ENCODE assay signal across 19 cellular contexts in the genomic region with DNA sequence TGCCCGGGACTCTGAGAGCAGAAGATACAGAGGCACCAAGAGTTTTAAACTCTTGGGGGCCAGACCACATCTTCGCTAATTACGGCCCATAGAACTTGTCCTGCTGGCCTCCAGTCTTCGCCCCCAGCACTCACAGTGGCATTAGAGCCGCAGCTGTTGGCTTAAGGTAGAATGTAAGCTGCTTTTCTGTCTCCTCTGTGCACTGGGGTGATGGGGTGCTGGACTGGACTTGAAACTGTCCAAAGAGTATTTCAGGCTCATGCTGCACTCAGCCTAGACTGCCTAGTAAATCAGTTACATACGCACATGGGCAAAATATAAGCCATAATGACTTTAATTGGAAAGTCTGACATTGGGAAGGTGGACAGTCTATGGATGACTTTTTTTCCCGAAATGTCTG. TPM values are rescaled to one million over a fixed set of nuclear protein-coding genes. Genes with fewer than 3 reads are reported as not detected.
A peak's percentile ranks its signal among the peaks of the same experiment; 100 is the strongest.
DNase-seq lines count a peak whose midpoint lies in the region; ATAC-seq and TF ChIP-seq lines count a peak whose summit lies in the region.
"Had no signal": no experiment of that assay in that cellular context is flagged by ENCODE, and none has a peak within 500 bp of the region (broad histone marks: within the 10 kb centered on the region; RNA-seq: fewer than 3 reads in every experiment).

No MANE protein-coding gene starts in this region.

- no peak overlapping the region for H2AFZ ChIP-seq in mesenchymal stem cell (ENCODE audit: low read depth, low read length)
- H2AFZ ChIP-seq: GM23248, PC-9 had no signal

- H3K4me3 ChIP-seq in CD4-positive, alpha-beta memory T cell (ENCODE audit: low read length in 2 of 2) = no peak overlapping the region
- H3K4me3 ChIP-seq in adrenal gland (no peak overlapping the region), mesenchymal stem cell (ENCODE audit: insufficient read depth in 1 of 2, low read depth in 1 of 2, low read length in 2 of 2) (no peak overlapping the region)
- H3K4me3 ChIP-seq: BLaER1 treated with 17β-estradiol and CSF1 and Interleukin-3, amounts not matched to agents 10 nM and 100 nM; GM23248; PC-9 had no signal

- no peak overlapping the region for H3K4me2 ChIP-seq in mesenchymal stem cell (ENCODE audit: low read length, poor library complexity, severe bottlenecking)
- H3K4me2 ChIP-seq: PC-9 had no signal

- H3K4me1 ChIP-seq in CD4-positive, alpha-beta memory T cell (ENCODE audit: insufficient read depth, low read length) = peaks cover 57% of the 10 kb centered on the region
- H3K4me1 ChIP-seq in adrenal gland (replicated peaks in 1 of 2) = peaks cover 12 to 35% of the 10 kb centered on the region in 2 donors
- peaks cover 3% of the 10 kb centered on the region for H3K4me1 ChIP-seq in mesenchymal stem cell (ENCODE audit: control insufficient read depth, insufficient read depth, low read depth, low read length)

- H3K36me3 ChIP-seq in CD4-positive, alpha-beta memory T cell (ENCODE audit: insufficient read depth, low read length) = no peaks in the 10 kb centered on the region
- H3K36me3 ChIP-seq in adrenal gland (replicated peaks in 1 of 2) = peaks cover 0 to 21% of the 10 kb centered on the region in 2 donors
- H3K36me3 ChIP-seq in mesenchymal stem cell (ENCODE audit: control insufficient read depth in 1 of 2, insufficient read depth in 2 of 2, low read depth in 1 of 2, low read length in 2 of 2) = peaks cover 20 to 32% of the 10 kb centered on the region in 2 experiments

- no peak for TF ChIP-seq POLR2A in adrenal gland (IDR thresholded peaks at IDR 0.05)

- CTCF ChIA-PET in CD4-positive, alpha-beta memory T cell (lab: Charles Lee; ENCODE audit: partially characterized antibody) = interaction anchor here (1.1 to 2.0 kb wide), 3 partner anchors 9 to 84 kb away, joined by 3 to 6 read pairs (median 4); no protein-coding TSS in a partner anchor

- no peak overlapping the region for H4K8ac ChIP-seq in mesenchymal stem cell (ENCODE audit: low read length)

- POLR2A ChIA-PET in CD4-positive, alpha-beta memory T cell (lab: Charles Lee; ENCODE audit: partially characterized antibody) = interaction anchor here (1.5 kb wide), 1 partner anchor 17 kb away, joined by 3 read pairs; no protein-coding TSS in a partner anchor

- H3K4me1 Mint-ChIP-seq in CD14-positive monocyte = peaks cover 9% of the 10 kb centered on the region
- peaks cover 39 to 74% (median 62%) of the 10 kb centered on the region in 4 donors for H3K4me1 Mint-ChIP-seq in CD4-positive, alpha-beta memory T cell

- no peak overlapping the region for H2BK12ac ChIP-seq in mesenchymal stem cell (ENCODE audit: low read length in 2 of 2)

- no peak overlapping the region for H3K27ac ChIP-seq in CD4-positive, alpha-beta memory T cell (ENCODE audit: low read depth, low read length)
- H3K27ac ChIP-seq in adrenal gland = peak overlapping the region; percentile 3 to 82 (median 33)
- no peak overlapping the region for H3K27ac ChIP-seq in mesenchymal stem cell (ENCODE audit: low read length, poor library complexity, severe bottlenecking)
- H3K27ac ChIP-seq: BLaER1 treated with 17β-estradiol and CSF1 and Interleukin-3, amounts not matched to agents 10 nM and 100 nM; GM23248; PC-9 had no signal

- H3K14ac ChIP-seq in mesenchymal stem cell (ENCODE audit: low read length in 2 of 2) = no peak overlapping the region

- H3K27me3 Mint-ChIP-seq in CD14-positive monocyte (ENCODE audit: low read depth in 3 of 3) = no peaks in the 10 kb centered on the region
- no peaks in the 10 kb centered on the region for H3K27me3 Mint-ChIP-seq in CD4-positive, alpha-beta memory T cell

- peaks cover 33 to 58% of the 10 kb centered on the region in 2 donors for H3K36me3 Mint-ChIP-seq in CD14-positive monocyte
- peaks cover 23 to 51% of the 10 kb centered on the region in 2 donors for H3K36me3 Mint-ChIP-seq in CD4-positive, alpha-beta memory T cell

- H2AK5ac ChIP-seq in mesenchymal stem cell (ENCODE audit: low read length, severe bottlenecking) = no peak overlapping the region

- H2BK15ac ChIP-seq in mesenchymal stem cell (ENCODE audit: low read depth, poor library complexity, severe bottlenecking) = no peak overlapping the region

- no peak overlapping the region for H3K4me3 Mint-ChIP-seq in CD14-positive monocyte
- peak overlapping the region in 1 of 8 donors; percentile 20 for H3K4me3 Mint-ChIP-seq in CD4-positive, alpha-beta memory T cell
- H3K4me3 Mint-ChIP-seq: HFFc6 had no signal

- H3K27me3 ChIP-seq in CD4-positive, alpha-beta memory T cell (ENCODE audit: insufficient read depth, low read length) = no peaks in the 10 kb centered on the region
- H3K27me3 ChIP-seq in adrenal gland (no peaks in the 10 kb centered on the region), mesenchymal stem cell (ENCODE audit: control insufficient read depth in 1 of 2, insufficient read depth in 1 of 2, low read length in 2 of 2) (no peaks in the 10 kb centered on the region)
- H3K27me3 ChIP-seq: BLaER1 treated with 17β-estradiol and CSF1 and Interleukin-3, amounts not matched to agents 10 nM and 100 nM had no signal

- H3K23ac ChIP-seq in mesenchymal stem cell (ENCODE audit: low read length in 2 of 2) = no peak overlapping the region

- no peak overlapping the region for H2BK5ac ChIP-seq in mesenchymal stem cell (ENCODE audit: low read depth, low read length, poor library complexity, severe bottlenecking)

- H3K9me3 Mint-ChIP-seq in CD14-positive monocyte = no peaks in the 10 kb centered on the region
- H3K9me3 Mint-ChIP-seq in CD4-positive, alpha-beta memory T cell = no peaks in the 10 kb centered on the region
- H3K9me3 Mint-ChIP-seq: HFFc6 had no signal

- H3K4ac ChIP-seq in mesenchymal stem cell (ENCODE audit: low read depth in 1 of 2, low read length in 2 of 2) = no peak overlapping the region

- H3K9ac ChIP-seq in mesenchymal stem cell (ENCODE audit: low read length) = no peak overlapping the region
- H3K9ac ChIP-seq: BLaER1 treated with 17β-estradiol and CSF1 and Interleukin-3, amounts not matched to agents 10 nM and 100 nM; GM23248 had no signal

- peak overlapping the region in 4 of 7 donors; percentile 2 to 76 (median 32) for H3K27ac Mint-ChIP-seq in CD14-positive monocyte
- H3K27ac Mint-ChIP-seq in CD4-positive, alpha-beta memory T cell = peak overlapping the region in 5 of 7 donors; percentile 6 to 82 (median 35)
- H3K27ac Mint-ChIP-seq: HFFc6 had no signal

- 92 to 97% (median 95%) methylated on average over 6 to 7 of the region's 7 CpGs for WGBS in adrenal gland, 4 donors
- 96% methylated on average over 7 of the region's 7 CpGs for WGBS in mesenchymal stem cell

- no peaks in the 10 kb centered on the region for H3K9me3 ChIP-seq in CD4-positive, alpha-beta memory T cell (ENCODE audit: control insufficient read depth in 1 of 2, low read length in 2 of 2)
- H3K9me3 ChIP-seq in adrenal gland (replicated peaks in 1 of 3) (no peaks in the 10 kb centered on the region), mesenchymal stem cell (ENCODE audit: control insufficient read depth, low read length) (no peaks in the 10 kb centered on the region)
- H3K9me3 ChIP-seq: BLaER1 treated with 17β-estradiol and CSF1 and Interleukin-3, amounts not matched to agents 10 nM and 100 nM; Caco-2 had no signal

- no peak overlapping the region for H2BK120ac ChIP-seq in mesenchymal stem cell (ENCODE audit: low read depth, low read length)

- no peak overlapping the region for H3K18ac ChIP-seq in mesenchymal stem cell (ENCODE audit: low read depth in 1 of 2, low read length in 2 of 2)

- H4K91ac ChIP-seq in mesenchymal stem cell (ENCODE audit: low read length) = peak overlapping the region; percentile 5

- intact Hi-C loops in CD14-positive monocyte (cut with micrococcal nuclease) (loop anchor here in 1 of 2 donors (10.0 kb wide), 1 partner anchor 357 kb away; no protein-coding TSS in a partner anchor), adrenal gland (cut with DNase I) (no loop called here)
- intact Hi-C loops in CD4-positive, alpha-beta memory T cell (cut with micrococcal nuclease) = no loop called here

- DNase-seq in CD14-positive monocyte (ENCODE audit: low spot score) = no peak
- no peak for DNase-seq in CD4-positive, alpha-beta memory T cell
- DNase-seq in adrenal gland = no peak
- DNase-seq in mesenchymal stem cell = no peak
- DNase-seq in amygdala (lab: John Stamatoyannopoulos, UW) = no peak
- DNase-seq in glomerular visceral epithelial cell (ENCODE audit: extremely low spot score) = no peak
- DNase-seq: Caco-2, HFFc6, Karpas-422, MM.1S, NCI-H1105, NCI-H1694 treated with DMSO at 0.1 percent for 48 hours, NCI-H446, NCI-H748 treated with DMSO at 0.1 percent for 48 hours, PC-9 had no signal

- no peak for TF ChIP-seq CTCF in CD14-positive monocyte (IDR thresholded peaks at IDR 0.05)
- TF ChIP-seq CTCF in adrenal gland (IDR thresholded peaks at IDR 0.05) = no peak

- H3K79me1 ChIP-seq in mesenchymal stem cell (replicated peaks; ENCODE audit: low read length, poor library complexity, severe bottlenecking) = peaks cover 7% of the 10 kb centered on the region

- ATAC-seq in HG02798 (IDR thresholded peaks at IDR 0.05; ENCODE audit: poor library complexity, unreplicated experiment) (no peak), HG03097 (IDR thresholded peaks at IDR 0.05; ENCODE audit: low FRiP score, unreplicated experiment) (no peak)

RNA-seq across cellular contexts. Expression of a gene that starts 29.0 kb away (rescaled TPM):
- polyA plus RNA-seq in CD14-positive monocyte (10 to 100 TPM; 13.3 to 15.7 TPM), adrenal gland (10 to 100 TPM; 20.1 to 57.3 (median 32.7) TPM)
- total RNA-seq in CD4-positive, alpha-beta memory T cell = 10 to 100 TPM; 85.5 to 90.3 TPM
- 10 to 100 TPM in 1 of 2 donors, 1 to 10 TPM in 1; 8.9 to 23.4 TPM for polyA plus RNA-seq in CD4-positive, alpha-beta memory T cell
- total RNA-seq in adrenal gland = 10 to 100 TPM; 44.3 to 79.7 (median 57.4) TPM
- polyA plus RNA-seq in mesenchymal stem cell (2013, experiment 1 of 2) = 111 TPM
- polyA plus RNA-seq in mesenchymal stem cell (2013, experiment 2 of 2) = 112 TPM

RNA-seq across cellular contexts. Expression of a gene that starts 38.3 kb away (rescaled TPM):
- polyA plus RNA-seq in CD14-positive monocyte (10 to 100 TPM; 16.9 to 33.3 TPM), adrenal gland (100 to 1,000 TPM in 2 of 3 donors, 1 to 10 TPM in 1; 9.0 to 277 (median 150) TPM)
- total RNA-seq in CD4-positive, alpha-beta memory T cell = 1 to 10 TPM; 7.9 to 8.1 TPM
- polyA plus RNA-seq in CD4-positive, alpha-beta memory T cell = 1 to 10 TPM in 1 of 2 donors, under 1 TPM in 1; 0.08 to 1.5 TPM
- 100 to 1,000 TPM in 2 of 8 donors, 10 to 100 TPM in 6; 34.4 to 118 (median 88.4) TPM for total RNA-seq in adrenal gland
- 16.0 TPM for polyA plus RNA-seq in mesenchymal stem cell (2013, experiment 1 of 2)
- polyA plus RNA-seq in mesenchymal stem cell (2013, experiment 2 of 2) = 16.1 TPM

RNA-seq across cellular contexts. Expression of a gene that starts 55.1 kb away (rescaled TPM):
- polyA plus RNA-seq in CD14-positive monocyte (not detected), adrenal gland (under 1 TPM in 1 of 3 donors, not detected in 2; 0.07 TPM)
- not detected for total RNA-seq in CD4-positive, alpha-beta memory T cell
- not detected for polyA plus RNA-seq in CD4-positive, alpha-beta memory T cell
- total RNA-seq in adrenal gland = under 1 TPM in 1 of 8 donors, not detected in 7; 0.14 TPM
- not detected for polyA plus RNA-seq in mesenchymal stem cell (2013, experiment 1 of 2)
- polyA plus RNA-seq in mesenchymal stem cell (2013, experiment 2 of 2) = not detected
- total RNA-seq: Caco-2, GM23248, HFFc6, PC-9 had no signal
- polyA plus RNA-seq: GM23248 had no signal

Comparison
In these comparisons a context has a peak if more than half of its experiments do, and no peak if none do; other contexts are left out.
1. H3K27ac ChIP-seq: peak in adrenal gland (5 of 5); none in CD4-positive, alpha-beta memory T cell (single experiment) and mesenchymal stem cell (single experiment).